In the genomic region with DNA sequence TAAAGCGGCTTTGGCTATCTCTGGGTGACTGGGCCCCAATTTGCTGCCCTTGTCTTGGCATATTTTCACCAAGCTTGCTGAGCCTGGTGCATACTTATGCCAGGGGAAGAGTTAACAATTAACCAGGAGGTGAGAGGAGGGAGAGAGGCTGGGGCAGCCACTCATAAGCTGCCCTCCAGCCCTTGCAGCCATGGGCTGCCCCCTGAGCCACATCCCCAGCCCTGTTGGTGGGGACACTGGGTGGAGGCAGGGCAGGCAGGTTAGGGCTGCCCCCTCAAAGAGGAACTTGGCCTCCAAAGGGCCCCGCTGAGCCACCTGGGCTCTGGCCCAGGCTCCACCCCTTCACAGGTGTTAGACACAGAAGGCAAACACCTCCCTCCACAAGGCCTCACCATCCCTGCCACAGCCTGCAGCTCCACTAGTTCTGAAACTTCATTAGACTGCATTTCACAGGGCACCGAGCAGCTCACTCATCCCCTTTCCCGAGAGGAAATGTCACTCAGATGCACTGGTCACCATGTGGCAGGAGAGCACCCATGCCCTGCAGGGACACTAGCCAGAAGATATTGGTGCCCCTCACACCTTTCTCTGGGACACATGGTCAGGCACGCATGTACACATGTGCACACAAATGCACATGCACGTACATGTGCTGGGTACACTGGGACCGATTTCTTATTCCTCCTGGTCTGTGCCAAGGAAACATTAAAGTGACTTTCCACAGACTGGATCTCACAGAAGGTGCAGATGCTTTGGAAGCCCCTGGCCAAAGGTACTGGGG, we compare ENCODE assay signal across 11 cellular contexts. TPM values are rescaled to one million over a fixed set of nuclear protein-coding genes. Genes with fewer than 3 reads are reported as not detected.
DNase-seq lines count a peak whose midpoint lies in the region; ATAC-seq and TF ChIP-seq lines count a peak whose summit lies in the region.
"Had no signal": no experiment of that assay in that cellular context is flagged by ENCODE, and none has a peak within 500 bp of the region (broad histone marks: within the 10 kb centered on the region; RNA-seq: fewer than 3 reads in every experiment).

No MANE protein-coding gene starts in this region.

- DNase-seq in Caki2 (ENCODE audit: low read depth) (peak; percentile 72), RPMI8226 (peak; percentile 45), glomerular visceral epithelial cell (ENCODE audit: extremely low spot score) (peak; percentile 73), psoas muscle (peak in 1 of 2 donors; percentile 46)
- DNase-seq in activated T-cell treated with anti-CD3 and anti-CD28 coated beads, Interleukin-2, amount 50 U/mL, for 72 hours = no peak
- DNase-seq: CD8-positive, alpha-beta memory T cell; NCI-H526 treated with DMSO at 0.1 percent for 48 hours had no signal

- intact Hi-C loops in psoas muscle (cut with DNase I) = no loop called here

- in situ Hi-C loops in Caki2 (cut with HindIII; ENCODE audit: low pct_unique_long_range_greater_than_20kb, low sequenced_read_pairs) = no loop called here

- H3K36me3 Mint-ChIP-seq in activated T-cell treated with anti-CD3 and anti-CD28 coated beads, Interleukin-2, amount 50 U/mL, for 72 hours (ENCODE audit: insufficient read depth in 2 of 2) = no peaks in the 10 kb centered on the region
- H3K36me3 Mint-ChIP-seq: CD8-positive, alpha-beta memory T cell had no signal

- no peaks in the 10 kb centered on the region for H3K9me3 ChIP-seq in psoas muscle

- no peak for TF ChIP-seq CTCF in psoas muscle (IDR thresholded peaks at IDR 0.05)

- no peak overlapping the region for H3K27ac Mint-ChIP-seq in activated T-cell treated with anti-CD3 and anti-CD28 coated beads, Interleukin-2, amount 50 U/mL, for 72 hours
- H3K27ac Mint-ChIP-seq: CD8-positive, alpha-beta memory T cell had no signal

- peak overlapping the region; percentile 65 for H3K27ac ChIP-seq in psoas muscle

- peaks cover 7% of the 10 kb centered on the region for H3K4me1 Mint-ChIP-seq in activated T-cell treated with anti-CD3 and anti-CD28 coated beads, Interleukin-2, amount 50 U/mL, for 72 hours (ENCODE audit: low read depth)
- H3K4me1 Mint-ChIP-seq: CD8-positive, alpha-beta memory T cell had no signal

- H3K4me3 ChIP-seq in psoas muscle = no peak overlapping the region

- H3K4me1 ChIP-seq in psoas muscle = peaks cover 93% of the 10 kb centered on the region

- H3K9me3 Mint-ChIP-seq in activated T-cell treated with anti-CD3 and anti-CD28 coated beads, Interleukin-2, amount 50 U/mL, for 72 hours = no peaks in the 10 kb centered on the region
- H3K9me3 Mint-ChIP-seq: CD8-positive, alpha-beta memory T cell had no signal

- H3K4me3 Mint-ChIP-seq in activated T-cell treated with anti-CD3 and anti-CD28 coated beads, Interleukin-2, amount 50 U/mL, for 72 hours = no peak overlapping the region
- H3K4me3 Mint-ChIP-seq: CD8-positive, alpha-beta memory T cell had no signal

- ATAC-seq in psoas muscle (no peak), HG03159 (IDR thresholded peaks at IDR 0.05; ENCODE audit: unreplicated experiment) (no peak), HG02885 (IDR thresholded peaks at IDR 0.05; ENCODE audit: poor library complexity, unreplicated experiment) (no peak), GM21619 (IDR thresholded peaks at IDR 0.05; ENCODE audit: unreplicated experiment) (no peak)
- ATAC-seq in activated T-cell treated with anti-CD3 and anti-CD28 coated beads, Interleukin-2, amount 50 U/mL, for 72 hours (replicated peaks in 1 of 2) = no peak

- peaks cover 1 to 46% of the 10 kb centered on the region in 2 donors for H3K36me3 ChIP-seq in psoas muscle (ENCODE audit: insufficient read depth in 1 of 2, low read depth in 1 of 2)

- no peaks in the 10 kb centered on the region for H3K27me3 ChIP-seq in psoas muscle (ENCODE audit: insufficient read depth in 3 of 3, low read length in 2 of 3)

- no peaks in the 10 kb centered on the region for H3K27me3 Mint-ChIP-seq in activated T-cell treated with anti-CD3 and anti-CD28 coated beads, Interleukin-2, amount 50 U/mL, for 72 hours (ENCODE audit: low read depth)

- WGBS in psoas muscle, 3 donors = 68 to 81% (median 73%) methylated on average over 7 of the region's 7 CpGs

RNA-seq across cellular contexts. Expression of a gene that starts 20.2 kb away (rescaled TPM):
- 85.0 and 114 TPM in 2 replicates for total RNA-seq in Caki2 (2014; rRNA removed; shearing (Covaris generic); ENCODE audit: low replicate concordance)
- 10 to 100 TPM; 16.5 to 36.6 (median 29.6) TPM for total RNA-seq in psoas muscle
- 1 to 10 TPM; 4.0 to 6.1 (median 5.1) TPM for polyA plus RNA-seq in psoas muscle
- under 1 TPM in 1 of 2 donors, not detected in 1; 0.07 TPM for total RNA-seq in activated T-cell treated with anti-CD3 and anti-CD28 coated beads, Interleukin-2, amount 50 U/mL, for 72 hours
- total RNA-seq: CD8-positive, alpha-beta memory T cell; T-helper 2 cell treated with Interferon-gamma antibody and Interleukin-4, amounts not matched to agents 100 ng/mL and 5 ng/mL, for 36 hours had no signal

Comparison
In these comparisons a context has a peak if more than half of its experiments do, and no peak if none do; other contexts are left out.
1. DNase-seq: peak in Caki2 (single experiment), RPMI8226 (single experiment) and glomerular visceral epithelial cell (single experiment); none in activated T-cell treated with anti-CD3 and anti-CD28 coated beads, Interleukin-2, amount 50 U/mL, for 72 hours (0 of 2).
2. RNA of a gene that starts 20.2 kb away (total RNA-seq): 85.0 to 114 TPM in Caki2 and 16.5 to 36.6 TPM in psoas muscle; 0.07 TPM in activated T-cell treated with anti-CD3 and anti-CD28 coated beads, Interleukin-2, amount 50 U/mL, for 72 hours; every median in the first group is over 10 times any median in the second.